Comparison of ENCODE assay signal across 11 cellular contexts in the genomic region with DNA sequence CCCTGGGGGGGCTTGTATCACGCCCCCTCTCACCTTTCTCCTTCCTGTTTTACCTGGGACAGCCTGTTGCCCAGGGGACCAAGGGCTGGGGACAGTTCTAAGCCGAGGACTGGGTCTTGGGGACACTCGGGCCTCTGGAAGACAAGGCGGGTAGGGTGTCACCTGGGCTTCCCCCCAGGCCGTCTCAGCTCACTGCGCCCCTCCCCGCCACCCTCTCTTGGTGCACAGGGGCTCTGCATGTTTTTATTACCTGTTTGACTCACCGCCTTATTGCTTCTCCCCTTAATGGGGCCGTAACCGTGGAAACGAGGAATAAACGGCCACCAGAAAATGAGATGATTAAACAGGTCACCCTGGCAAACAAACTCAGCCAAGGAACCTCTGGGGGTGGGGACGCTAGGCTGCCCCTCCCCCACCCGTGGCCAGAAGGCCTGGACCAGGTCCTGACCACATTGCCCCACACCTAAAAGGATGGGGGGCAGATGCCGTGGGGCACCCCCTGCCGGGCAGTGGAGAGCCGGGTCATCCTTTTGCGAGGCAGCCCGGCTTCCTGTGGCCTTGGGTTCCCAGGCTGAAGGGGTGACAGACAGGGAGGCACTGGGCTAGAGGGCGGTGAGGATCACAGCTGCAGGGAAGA.
DNase-seq lines count a peak whose midpoint lies in the region; ATAC-seq and TF ChIP-seq lines count a peak whose summit lies in the region.
"Had no signal": no experiment of that assay in that cellular context is flagged by ENCODE, and none has a peak within 500 bp of the region (broad histone marks: within the 10 kb centered on the region; RNA-seq: fewer than 3 reads in every experiment).

No MANE protein-coding gene starts in this region.

- no peak overlapping the region for H3K27ac Mint-ChIP-seq in nephron progenitor cell
- no peak overlapping the region for H3K27ac Mint-ChIP-seq in activated naive CD8-positive, alpha-beta T cell treated with anti-CD3 and anti-CD28 coated beads, Interleukin-2, amount 50 U/mL, for 24 hours

- ATAC-seq in activated naive CD8-positive, alpha-beta T cell treated with anti-CD3 and anti-CD28 coated beads, Interleukin-2, amount 50 U/mL, for 24 hours: no peak

- H3K27ac ChIP-seq in C4-2B: peak overlapping the region; percentile 75
- peak overlapping the region in 1 of 2 donors; percentile 16 for H3K27ac ChIP-seq in coronary artery

- no peaks in the 10 kb centered on the region for H3K36me3 Mint-ChIP-seq in nephron progenitor cell (ENCODE audit: low read depth)
- no peaks in the 10 kb centered on the region for H3K36me3 Mint-ChIP-seq in activated naive CD8-positive, alpha-beta T cell treated with anti-CD3 and anti-CD28 coated beads, Interleukin-2, amount 50 U/mL, for 24 hours (ENCODE audit: low read depth)

- peaks cover 77% of the 10 kb centered on the region for H3K4me1 Mint-ChIP-seq in nephron progenitor cell
- H3K4me1 Mint-ChIP-seq in activated naive CD8-positive, alpha-beta T cell treated with anti-CD3 and anti-CD28 coated beads, Interleukin-2, amount 50 U/mL, for 24 hours: peaks cover 3% of the 10 kb centered on the region

- TF ChIP-seq CTCF in C4-2B (conservative IDR thresholded peaks at IDR 0.05) (no peak), epithelial cell of proximal tubule (conservative IDR thresholded peaks at IDR 0.05; ENCODE audit: low read depth, low read length) (peak; percentile 22), nephron progenitor cell (IDR thresholded peaks at IDR 0.05) (no peak), coronary artery (IDR thresholded peaks at IDR 0.05) (no peak)

- no peaks in the 10 kb centered on the region for H3K9me3 Mint-ChIP-seq in nephron progenitor cell
- H3K9me3 Mint-ChIP-seq in activated naive CD8-positive, alpha-beta T cell treated with anti-CD3 and anti-CD28 coated beads, Interleukin-2, amount 50 U/mL, for 24 hours: no peaks in the 10 kb centered on the region

- H3K4me3 ChIP-seq in epithelial cell of proximal tubule (ENCODE audit: low read depth, low read length) (no peak overlapping the region), coronary artery (no peak overlapping the region)

- peaks cover 42% of the 10 kb centered on the region for H3K27me3 Mint-ChIP-seq in nephron progenitor cell (ENCODE audit: low read depth, poor library complexity)
- no peaks in the 10 kb centered on the region for H3K27me3 Mint-ChIP-seq in activated naive CD8-positive, alpha-beta T cell treated with anti-CD3 and anti-CD28 coated beads, Interleukin-2, amount 50 U/mL, for 24 hours

- peak overlapping the region; percentile 48 for H3K4me3 Mint-ChIP-seq in nephron progenitor cell
- no peak overlapping the region for H3K4me3 Mint-ChIP-seq in activated naive CD8-positive, alpha-beta T cell treated with anti-CD3 and anti-CD28 coated beads, Interleukin-2, amount 50 U/mL, for 24 hours

- DNase-seq in NCI-H1417 (lab: John Stamatoyannopoulos, UW): peak in 2 of 3 experiments; percentile 81 to 96
- no peak for DNase-seq in epithelial cell of proximal tubule (ENCODE audit: low read depth)
- DNase-seq in nephron progenitor cell: no peak
- DNase-seq in activated T-cell treated with anti-CD3 and anti-CD28 coated beads, Interleukin-2, amount 50 U/mL, for 1 hour: no peak
- DNase-seq in cerebellar cortex (ENCODE audit: low spot score): no peak
- DNase-seq in coronary artery (ENCODE audit: low spot score): no peak
- DNase-seq in activated naive CD8-positive, alpha-beta T cell treated with anti-CD3 and anti-CD28 coated beads, Interleukin-2, amount 50 U/mL, for 24 hours: no peak
- DNase-seq: C1 segment of cervical spinal cord, caudate nucleus, MV-4-11 had no signal

Comparison
In these comparisons a context has a peak if more than half of its experiments do, and no peak if none do; other contexts are left out.
1. DNase-seq: peak in NCI-H1417 (2 of 3); none in epithelial cell of proximal tubule (single experiment), nephron progenitor cell (single experiment), activated T-cell treated with anti-CD3 and anti-CD28 coated beads, Interleukin-2, amount 50 U/mL, for 1 hour (single experiment), cerebellar cortex (single experiment), coronary artery (single experiment) and activated naive CD8-positive, alpha-beta T cell treated with anti-CD3 and anti-CD28 coated beads, Interleukin-2, amount 50 U/mL, for 24 hours (single experiment).